ENCODE assay signal across 19 cellular contexts in the genomic region with DNA sequence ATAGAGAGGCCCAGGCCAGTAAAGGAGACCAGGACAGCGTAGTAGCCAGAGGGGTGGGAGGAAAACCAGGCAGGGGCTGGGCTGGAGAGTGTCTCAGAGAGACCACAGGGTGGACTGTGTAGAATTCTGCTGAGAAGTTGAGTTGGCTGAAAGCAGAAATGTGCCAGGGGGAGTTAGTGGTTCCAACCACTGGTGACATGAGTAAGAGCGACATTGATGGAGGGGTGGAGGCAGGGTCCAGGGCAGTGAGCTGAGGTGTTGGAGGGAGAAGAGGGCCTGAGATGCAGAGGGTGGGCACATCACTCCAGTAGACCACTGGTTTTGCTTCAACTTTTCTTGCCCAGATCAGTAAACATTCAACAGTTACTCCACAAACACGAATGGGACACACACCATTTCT.
"Had no signal": no experiment of that assay in that cellular context is flagged by ENCODE, and none has a peak within 500 bp of the region (broad histone marks: within the 10 kb centered on the region; RNA-seq: fewer than 3 reads in every experiment).

No MANE protein-coding gene starts in this region.

- H3K4me3 ChIP-seq: left ventricle myocardium inferior, lung, mucosa of descending colon, ovary, skin epidermis, suprapubic skin, tibial nerve, vagina had no signal

- H3K27me3 ChIP-seq: ovary, suprapubic skin, tibial nerve, vagina had no signal

- H3K9me3 ChIP-seq: left ventricle myocardium inferior, mucosa of descending colon, ovary, suprapubic skin, tibial nerve, vagina had no signal

- H3K36me3 ChIP-seq: left ventricle myocardium inferior, ovary, suprapubic skin, tibial nerve, vagina had no signal

- DNase-seq: hippocampal formation; kidney; left ventricle myocardium inferior; mesendoderm; midbrain; mucosa of descending colon; naive thymus-derived CD4-positive, alpha-beta T cell; right cardiac atrium; stimulated activated CD4-positive, alpha-beta T cell treated with anti-CD3 and anti-CD28 coated beads, Interleukin-4, amount 100 ng/mL, for 24 hours; stimulated activated naive CD4-positive, alpha-beta T cell had no signal

- ATAC-seq: mucosa of descending colon; naive thymus-derived CD4-positive, alpha-beta T cell; natural killer cell treated with Interleukin-12 subunit alpha and Interleukin-12 subunit beta and Interleukin-15 and Interleukin-18, amount 100 ng/mL, for 72 hours; right cardiac atrium; sciatic nerve; stimulated activated effector memory CD8-positive, alpha-beta T cell treated with anti-CD3 and anti-CD28 coated beads, Interleukin-12 subunit alpha, Interleukin-12 subunit beta, amount 100 ng/mL, for 72 hours had no signal

- H3K27ac ChIP-seq: left ventricle myocardium inferior, ovary, skin epidermis, suprapubic skin, tibial nerve, vagina had no signal
